8 cellular contexts compared by ENCODE assay signal in the genomic region with DNA sequence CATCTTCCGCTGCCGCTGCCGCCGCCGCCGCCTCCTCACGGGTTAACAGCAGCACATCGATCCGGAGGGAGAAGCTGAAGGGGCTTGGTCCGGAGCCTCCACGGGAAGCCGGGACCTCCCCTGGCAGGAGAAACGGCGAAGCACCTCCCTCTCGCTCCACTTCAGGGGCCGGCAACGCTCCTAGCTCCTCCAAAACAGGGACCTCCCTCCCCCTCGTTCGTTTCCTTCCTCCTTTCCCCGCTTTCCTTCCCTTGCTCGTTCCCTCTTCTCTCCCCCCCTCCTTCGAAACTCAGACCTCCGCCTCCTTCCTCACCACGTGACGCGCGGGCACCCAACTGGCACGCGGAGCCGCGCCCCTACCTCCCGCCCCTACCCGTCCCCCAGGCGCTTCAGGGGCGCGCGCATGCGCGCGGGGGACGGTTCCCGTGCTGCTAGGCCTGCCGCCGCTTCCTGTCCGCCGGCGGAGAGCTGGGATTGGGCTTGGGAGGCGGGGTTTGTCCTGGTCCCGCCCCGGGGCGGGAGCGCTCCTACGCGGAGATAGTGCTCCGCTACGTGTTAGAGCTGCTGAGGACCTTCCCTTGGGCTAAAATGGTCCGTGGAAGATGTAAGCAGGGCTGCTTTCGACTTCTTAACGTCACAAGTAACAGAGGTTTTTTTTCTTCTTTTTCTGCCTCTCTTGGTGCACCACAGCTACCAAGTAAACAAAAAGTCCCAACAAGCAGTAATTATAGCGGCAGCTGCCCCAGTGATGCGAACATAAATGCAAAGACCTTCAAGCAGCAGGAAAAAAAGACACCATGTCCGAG. TPM values are rescaled to one million over a fixed set of nuclear protein-coding genes. Genes with fewer than 3 reads are reported as not detected.
A peak's percentile ranks its signal among the peaks of the same experiment; 100 is the strongest.
DNase-seq lines count a peak whose midpoint lies in the region; ATAC-seq, FAIRE-seq and TF ChIP-seq lines count a peak whose summit lies in the region.

TSS of gene ADAM10 (minus strand) at position 176 of the 806 bp plus-strand sequence. CDS start at position 3, 173 bp downstream.

- CTCF ChIA-PET in A673 (lab: Charles Lee) = interaction anchor here (0.6 to 1.4 kb wide), 2 partner anchors 21 to 480 kb away, joined by 3 to 14 read pairs; partner anchors contain the start of gene MINDY2

- no peaks in the 10 kb centered on the region for H3K36me3 ChIP-seq in A673 (ENCODE audit: insufficient read depth, low read length, poor library complexity, severe bottlenecking)
- H3K36me3 ChIP-seq in breast epithelium = no peaks in the 10 kb centered on the region
- no peaks in the 10 kb centered on the region for H3K36me3 ChIP-seq in iPS-20b (ENCODE audit: insufficient read depth, low read depth, low read length)
- H3K36me3 ChIP-seq in small intestine (ENCODE audit: control insufficient read depth in 2 of 2, insufficient read depth in 2 of 2, low read length in 2 of 2) = no peaks in the 10 kb centered on the region

- H3K27ac ChIP-seq in A673 (ENCODE audit: low read depth, low read length, poor library complexity, severe bottlenecking) (peak within 1 kb of the TSS; percentile 92), VCaP (peak within 1 kb of the TSS; percentile 93), breast epithelium (peak within 1 kb of the TSS; percentile 97 to 98), iPS-20b (ENCODE audit: low read length) (peak within 1 kb of the TSS; percentile 94), small intestine (ENCODE audit: low read depth in 1 of 2, low read length in 1 of 2) (peak within 1 kb of the TSS; percentile 86 to 97)

- H3K4me1 ChIP-seq in A673 (ENCODE audit: insufficient read depth, low read length, poor library complexity, severe bottlenecking) (peaks cover 14% of the 10 kb centered on the region), breast epithelium (peaks cover 0 to 7% of the 10 kb centered on the region in 2 donors), iPS-20b (ENCODE audit: insufficient read depth, low read length) (peaks cover 9% of the 10 kb centered on the region; the same call in 1 of the 2 replicates), small intestine (ENCODE audit: control insufficient read depth in 2 of 2, insufficient read depth in 1 of 2, low read depth in 1 of 2, low read length in 1 of 2) (peaks cover 0 to 5% of the 10 kb centered on the region in 2 donors)

- intact Hi-C loops in A673 (cut with micrococcal nuclease; ENCODE audit: unreplicated experiment) = loop anchor here (5.0 to 10.0 kb wide), 3 partner anchors 277 to 475 kb away; partner anchors contain the start of gene LIPC
- intact Hi-C loops in breast epithelium (cut with DNase I; ENCODE audit: low total_unique reads) = no loop called here

- H3K27me3 ChIP-seq in A673 (replicated peaks; ENCODE audit: insufficient read depth, low read depth, low read length, poor library complexity) (no peaks in the 10 kb centered on the region), breast epithelium (no peaks in the 10 kb centered on the region), iPS-20b (ENCODE audit: insufficient read depth, low read length) (no peaks in the 10 kb centered on the region), small intestine (ENCODE audit: control insufficient read depth in 2 of 2, insufficient read depth in 2 of 2, low read length in 2 of 2) (no peaks in the 10 kb centered on the region)

- POLR2A ChIA-PET in A673 (lab: Charles Lee; ENCODE audit: low non-redundant PET) = interaction anchor here (0.6 to 1.1 kb wide), 3 partner anchors 21 to 59 kb away, joined by 4 to 8 read pairs (median 7); partner anchors contain the start of gene MINDY2

- TF ChIP-seq CTCF in A673 (conservative IDR thresholded peaks at IDR 0.05; ENCODE audit: low read depth, low read length) = no peak
- TF ChIP-seq CTCF in VCaP (conservative IDR thresholded peaks at IDR 0.05) = no peak
- no peak for TF ChIP-seq CTCF in breast epithelium (IDR thresholded peaks at IDR 0.05)

- H3K9ac ChIP-seq in iPS-20b (ENCODE audit: low read depth, low read length) = peak within 1 kb of the TSS; percentile 92

- peak; percentile 88 for ATAC-seq in GM18868 (IDR thresholded peaks at IDR 0.05; ENCODE audit: unreplicated experiment)
- ATAC-seq in HG03108 (IDR thresholded peaks at IDR 0.05; ENCODE audit: unreplicated experiment) = peak; percentile 88

- peak; percentile 36 for TF ChIP-seq POLR2A in breast epithelium (IDR thresholded peaks at IDR 0.05)

- no TSS peak for BruUV-seq in A673 (replicated peaks; lab: Mats Ljungman, UMichigan)

- peak; percentile 100 for DNase-seq in A673 (ENCODE audit: low spot score)
- DNase-seq in NCI-H2196 treated with DMSO at 0.1 percent for 48 hours (lab: John Stamatoyannopoulos, UW; ENCODE audit: unreplicated experiment) = peak; percentile 90
- peak; percentile 97 to 98 for DNase-seq in breast epithelium (ENCODE audit: low spot score in 2 of 2)
- peak; percentile 99 for DNase-seq in small intestine

- H3K4me3 ChIP-seq in A673 (ENCODE audit: low read depth, low read length, poor library complexity, severe bottlenecking) = peak within 1 kb of the TSS; percentile 67
- H3K4me3 ChIP-seq in breast epithelium = peak within 1 kb of the TSS; percentile 73 to 98 (median 80)
- peak within 1 kb of the TSS; percentile 94 for H3K4me3 ChIP-seq in iPS-20b (ENCODE audit: low read length)
- H3K4me3 ChIP-seq in small intestine (ENCODE audit: low read depth in 1 of 2, low read length in 2 of 2) = peak within 1 kb of the TSS; percentile 83 to 90

- FAIRE-seq in small intestine (lab: Jason Lieb, UNC) = no peak

- WGBS in small intestine, 3 donors = 0% methylated on average over 48 to 62 of the region's 62 CpGs

- H3K9me3 ChIP-seq in A673 (ENCODE audit: low read depth, low read length, poor library complexity, severe bottlenecking) = no peaks in the 10 kb centered on the region
- no peaks in the 10 kb centered on the region for H3K9me3 ChIP-seq in breast epithelium
- H3K9me3 ChIP-seq in iPS-20b (ENCODE audit: insufficient read depth, low read depth, low read length) = no peaks in the 10 kb centered on the region
- no peaks in the 10 kb centered on the region for H3K9me3 ChIP-seq in small intestine (ENCODE audit: control insufficient read depth, low read depth)

RNA-seq across cellular contexts. Expression of gene ADAM10, which starts in this region (rescaled TPM):
- total RNA-seq in A673 (2021) = 116 and 130 TPM in 2 replicates
- 100 to 1,000 TPM in 1 of 3 donors, 10 to 100 TPM in 2; 53.8 to 113 (median 78.3) TPM for total RNA-seq in breast epithelium
- polyA plus RNA-seq in small intestine = 10 to 100 TPM in 1 of 3 donors, 1 to 10 TPM in 2; 5.1 to 31.7 (median 5.4) TPM

Comparison
In these comparisons a context has a peak if more than half of its experiments do, and no peak if none do; other contexts are left out.
1. Peak in every context shown above with its lines: DNase-seq, ATAC-seq, H3K4me3 ChIP-seq and H3K27ac ChIP-seq.